In genomic region chr11:70334351-70334995, GRCh38 we compare ENCODE assay signal across 24 cellular contexts.
"Had no signal": no experiment of that assay in that cellular context is flagged by ENCODE, and none has a peak within 500 bp of the region (broad histone marks: within the 10 kb centered on the region; RNA-seq: fewer than 3 reads in every experiment).

No MANE protein-coding gene starts in this region.

- H3K27ac ChIP-seq: KMS-11, Peyer's patch, SJSA1 had no signal

- H3K27me3 ChIP-seq: adrenal gland, Peyer's patch, SJSA1 had no signal

- ATAC-seq: activated T-cell treated with anti-CD3 and anti-CD28 coated beads, Interleukin-2, amount 50 U/mL, for 72 hours; T-helper 17 cell had no signal

- H3K4me3 ChIP-seq: adrenal gland, Peyer's patch, SJSA1 had no signal

- FAIRE-seq: bronchial epithelial cell had no signal

- H3K9me3 ChIP-seq: adrenal gland, Peyer's patch, SJSA1 had no signal

- DNase-seq: activated B cell treated with CpG ODN at 0.5 μM for 24 hours; activated CD4-positive, alpha-beta T cell treated with anti-CD3 and anti-CD28 coated beads for 1 hour; activated CD4-positive, alpha-beta T cell treated with anti-CD3 and anti-CD28 coated beads, Interleukin-2, amount 10 ng/mL, durations not matched to agents 24 days and 14 days; activated CD4-positive, alpha-beta T cell treated with anti-CD3 and anti-CD28 coated beads, Interleukin-2, amount 50 U/mL, for 48 hours; activated CD8-positive, alpha-beta memory T cell treated with anti-CD3 and anti-CD28 coated beads for 24 hours; activated gamma-delta T cell treated with Interleukin-2 at 50 U/mL for 16 hours; activated naive CD4-positive, alpha-beta T cell treated with anti-CD3 and anti-CD28 coated beads, Interleukin-2, amount 50 U/mL, for 16 hours; activated naive CD8-positive, alpha-beta T cell treated with anti-CD3 and anti-CD28 coated beads, Interleukin-2, amount 10 ng/mL, durations not matched to agents 7 days and 5 days; activated T-cell treated with anti-CD3 and anti-CD28 coated beads, Interleukin-2, amount 50 U/mL, for 72 hours; aorta; NCI-H1092; NCI-H1417; NCI-H2029 treated with DMSO at 0.1 percent for 48 hours; NCI-H345; NCI-H510A; NCI-H69; Peyer's patch; SHP77; T-helper 17 cell; T-helper 9 cell had no signal

- H3K4me2 ChIP-seq: KMS-11 had no signal

- H3K4me1 ChIP-seq: Peyer's patch, SJSA1 had no signal

- H3K9ac ChIP-seq: KMS-11 had no signal
